Comparison of ENCODE assay signal across 1 cellular context in genomic region chr17:76528528-76529223, GRCh38.
TF ChIP-seq lines count a peak whose summit lies in the region.

No MANE protein-coding gene starts in this region.

TF ChIP-seq in liver, 16 proteins besides CTCF, POLR2A, EP300 and RAD21 (continued from another document):
- TF ChIP-seq RXRA (IDR thresholded peaks at IDR 0.05) (no peak), YY1 (IDR thresholded peaks at IDR 0.05) (no peak)
